ENCODE assay signal across 13 cellular contexts in the genomic region with DNA sequence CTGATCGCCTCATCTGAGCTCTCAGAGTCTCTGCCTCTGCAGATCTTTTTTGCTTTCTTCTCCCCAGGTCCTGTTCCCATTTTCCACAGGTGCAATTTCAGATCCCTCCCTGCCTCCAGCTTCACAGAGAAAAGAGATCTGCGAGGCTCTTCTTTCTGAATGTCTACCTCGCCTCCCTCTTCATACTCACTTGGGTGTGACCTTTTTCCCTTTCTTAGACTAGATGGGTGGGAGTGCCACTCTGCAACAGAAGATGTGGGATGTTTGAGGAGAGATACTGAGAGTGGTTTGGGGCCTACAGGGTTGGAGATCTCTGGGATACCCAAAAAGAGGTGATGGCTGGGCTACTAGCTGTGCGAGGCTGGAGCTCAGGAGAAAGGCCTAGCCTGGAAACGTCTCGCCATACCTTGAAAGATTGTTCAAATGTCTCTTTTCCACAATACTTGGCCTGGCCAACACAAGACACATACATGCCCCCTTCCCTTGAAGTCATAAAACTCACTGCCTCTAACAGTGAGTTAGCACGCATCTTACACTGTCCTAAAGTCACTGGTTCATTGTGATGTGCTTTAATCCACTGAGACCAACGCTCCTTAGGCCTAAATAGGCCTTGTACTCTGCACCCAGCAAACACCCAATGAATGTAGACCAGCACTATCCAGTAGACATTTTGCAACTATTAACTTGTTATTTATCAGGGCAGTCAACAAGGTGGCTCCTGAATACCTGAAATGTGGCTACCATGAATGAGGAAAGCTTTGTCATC. TPM values are rescaled to one million over a fixed set of nuclear protein-coding genes. Genes with fewer than 3 reads are reported as not detected.
A peak's percentile ranks its signal among the peaks of the same experiment; 100 is the strongest.
DNase-seq lines count a peak whose midpoint lies in the region; ATAC-seq lines count a peak whose summit lies in the region.
"Had no signal": no experiment of that assay in that cellular context is flagged by ENCODE, and none has a peak within 500 bp of the region (broad histone marks: within the 10 kb centered on the region; RNA-seq: fewer than 3 reads in every experiment).

No MANE protein-coding gene starts in this region.

- no peaks in the 10 kb centered on the region for H3K27me3 ChIP-seq in CD4-positive, alpha-beta memory T cell (ENCODE audit: insufficient read depth, low read length)
- H3K27me3 ChIP-seq in layer of hippocampus (ENCODE audit: control insufficient read depth, insufficient read depth, low read length) (no peaks in the 10 kb centered on the region), rectal smooth muscle tissue (ENCODE audit: control insufficient read depth, insufficient read depth, low read length) (no peaks in the 10 kb centered on the region)
- H3K27me3 ChIP-seq: uterus had no signal

- H3K27ac Mint-ChIP-seq in CD4-positive, alpha-beta memory T cell: peak overlapping the region; percentile 33 to 86 (median 74)
- peak overlapping the region; percentile 0 for H3K27ac Mint-ChIP-seq in activated naive CD8-positive, alpha-beta T cell treated with anti-CD3 and anti-CD28 coated beads, Interleukin-2, amount 50 U/mL, for 24 hours
- no peak overlapping the region for H3K27ac Mint-ChIP-seq in activated naive CD4-positive, alpha-beta T cell treated with anti-CD3 and anti-CD28 coated beads for 36 hours

- H3K4me1 ChIP-seq in CD4-positive, alpha-beta memory T cell (ENCODE audit: insufficient read depth, low read length): peaks cover 81% of the 10 kb centered on the region
- peaks cover 3% of the 10 kb centered on the region for H3K4me1 ChIP-seq in rectal smooth muscle tissue (ENCODE audit: control insufficient read depth, insufficient read depth, low read length)

- ATAC-seq in activated naive CD8-positive, alpha-beta T cell treated with anti-CD3 and anti-CD28 coated beads, Interleukin-2, amount 50 U/mL, for 24 hours: no peak
- ATAC-seq in GM18867 (IDR thresholded peaks at IDR 0.05; ENCODE audit: unreplicated experiment): no peak

- peak overlapping the region in 1 of 8 donors; percentile 20 for H3K4me3 Mint-ChIP-seq in CD4-positive, alpha-beta memory T cell
- no peak overlapping the region for H3K4me3 Mint-ChIP-seq in activated naive CD8-positive, alpha-beta T cell treated with anti-CD3 and anti-CD28 coated beads, Interleukin-2, amount 50 U/mL, for 24 hours
- no peak overlapping the region for H3K4me3 Mint-ChIP-seq in activated naive CD4-positive, alpha-beta T cell treated with anti-CD3 and anti-CD28 coated beads for 36 hours
- H3K4me3 Mint-ChIP-seq: neural crest cell had no signal

- H3K9ac ChIP-seq in rectal smooth muscle tissue (ENCODE audit: low read length): no peak overlapping the region

- DNase-seq in CD4-positive, alpha-beta memory T cell: no peak
- DNase-seq in activated naive CD8-positive, alpha-beta T cell treated with anti-CD3 and anti-CD28 coated beads, Interleukin-2, amount 50 U/mL, for 24 hours: no peak
- DNase-seq in activated naive CD4-positive, alpha-beta T cell treated with anti-CD3 and anti-CD28 coated beads for 36 hours: no peak
- no peak for DNase-seq in activated effector memory CD4-positive, alpha-beta T cell treated with Interleukin-2 at 50 U/mL for 16 hours
- DNase-seq in iPS-NIHi7 (ENCODE audit: extremely low spot score): no peak
- DNase-seq: DND-41, kidney, NCI-H1105 treated with DMSO at 0.1 percent for 48 hours had no signal

- POLR2A ChIA-PET in CD4-positive, alpha-beta memory T cell (lab: Charles Lee; ENCODE audit: partially characterized antibody): interaction anchor here (0.9 to 1.0 kb wide), 2 partner anchors 11 to 29 kb away, joined by 3 read pairs; no protein-coding TSS in a partner anchor

- no peaks in the 10 kb centered on the region for H3K36me3 ChIP-seq in CD4-positive, alpha-beta memory T cell (ENCODE audit: insufficient read depth, low read length)
- no peaks in the 10 kb centered on the region for H3K36me3 ChIP-seq in rectal smooth muscle tissue (ENCODE audit: control insufficient read depth, insufficient read depth, low read length)
- H3K36me3 ChIP-seq: uterus had no signal

- peaks cover 56 to 90% (median 77%) of the 10 kb centered on the region in 4 donors for H3K4me1 Mint-ChIP-seq in CD4-positive, alpha-beta memory T cell
- peaks cover 77% of the 10 kb centered on the region for H3K4me1 Mint-ChIP-seq in activated naive CD8-positive, alpha-beta T cell treated with anti-CD3 and anti-CD28 coated beads, Interleukin-2, amount 50 U/mL, for 24 hours
- peaks cover 78% of the 10 kb centered on the region for H3K4me1 Mint-ChIP-seq in activated naive CD4-positive, alpha-beta T cell treated with anti-CD3 and anti-CD28 coated beads for 36 hours (ENCODE audit: low read depth)

- no peak overlapping the region for H3K27ac ChIP-seq in CD4-positive, alpha-beta memory T cell (ENCODE audit: low read depth, low read length)
- H3K27ac ChIP-seq in layer of hippocampus (ENCODE audit: low read depth, low read length) (peak overlapping the region; percentile 5), rectal smooth muscle tissue (ENCODE audit: low read depth, low read length) (no peak overlapping the region)

- no peaks in the 10 kb centered on the region for H3K27me3 Mint-ChIP-seq in CD4-positive, alpha-beta memory T cell
- H3K27me3 Mint-ChIP-seq in activated naive CD8-positive, alpha-beta T cell treated with anti-CD3 and anti-CD28 coated beads, Interleukin-2, amount 50 U/mL, for 24 hours: no peaks in the 10 kb centered on the region
- no peaks in the 10 kb centered on the region for H3K27me3 Mint-ChIP-seq in activated naive CD4-positive, alpha-beta T cell treated with anti-CD3 and anti-CD28 coated beads for 36 hours (ENCODE audit: low read depth)

- CTCF ChIA-PET in CD4-positive, alpha-beta memory T cell (lab: Charles Lee; ENCODE audit: partially characterized antibody): interaction anchor here (0.5 to 2.0 kb wide), 3 partner anchors 10 to 186 kb away, joined by 3 to 6 read pairs (median 4); no protein-coding TSS in a partner anchor
- CTCF ChIA-PET in activated naive CD4-positive, alpha-beta T cell treated with anti-CD3 and anti-CD28 coated beads for 36 hours (lab: Charles Lee): interaction anchor here (0.7 to 1.0 kb wide), 2 partner anchors 36 to 178 kb away, joined by 3 to 4 read pairs; no protein-coding TSS in a partner anchor

- no peak overlapping the region for H3K4me3 ChIP-seq in CD4-positive, alpha-beta memory T cell (ENCODE audit: low read length in 2 of 2)
- H3K4me3 ChIP-seq in rectal smooth muscle tissue (ENCODE audit: low read length): peak overlapping the region; percentile 17

- no peaks in the 10 kb centered on the region for H3K9me3 Mint-ChIP-seq in CD4-positive, alpha-beta memory T cell
- H3K9me3 Mint-ChIP-seq in activated naive CD8-positive, alpha-beta T cell treated with anti-CD3 and anti-CD28 coated beads, Interleukin-2, amount 50 U/mL, for 24 hours: no peaks in the 10 kb centered on the region
- no peaks in the 10 kb centered on the region for H3K9me3 Mint-ChIP-seq in activated naive CD4-positive, alpha-beta T cell treated with anti-CD3 and anti-CD28 coated beads for 36 hours
- H3K9me3 Mint-ChIP-seq: neural crest cell had no signal

- peaks cover 6 to 18% of the 10 kb centered on the region in 2 donors for H3K36me3 Mint-ChIP-seq in CD4-positive, alpha-beta memory T cell
- peaks cover 5% of the 10 kb centered on the region for H3K36me3 Mint-ChIP-seq in activated naive CD8-positive, alpha-beta T cell treated with anti-CD3 and anti-CD28 coated beads, Interleukin-2, amount 50 U/mL, for 24 hours (ENCODE audit: low read depth)
- no peaks in the 10 kb centered on the region for H3K36me3 Mint-ChIP-seq in activated naive CD4-positive, alpha-beta T cell treated with anti-CD3 and anti-CD28 coated beads for 36 hours (ENCODE audit: low read depth)

- H3K9me3 ChIP-seq in CD4-positive, alpha-beta memory T cell (ENCODE audit: control insufficient read depth in 1 of 2, low read length in 2 of 2): no peaks in the 10 kb centered on the region
- H3K9me3 ChIP-seq: uterus had no signal

- intact Hi-C loops in CD4-positive, alpha-beta memory T cell (cut with micrococcal nuclease): no loop called here
- intact Hi-C loops in activated naive CD4-positive, alpha-beta T cell treated with anti-CD3 and anti-CD28 coated beads for 36 hours (cut with micrococcal nuclease): no loop called here

RNA-seq across cellular contexts. Expression of gene IRF2, which starts 33.6 kb away (rescaled TPM):
- 10 to 100 TPM; 66.7 to 70.4 TPM for total RNA-seq in CD4-positive, alpha-beta memory T cell
- polyA plus RNA-seq in CD4-positive, alpha-beta memory T cell: 10 to 100 TPM; 72.6 to 87.2 TPM
- total RNA-seq in activated naive CD4-positive, alpha-beta T cell treated with anti-CD3 and anti-CD28 coated beads for 36 hours: 10 to 100 TPM; 37.3 to 38.3 TPM
